11 cellular contexts compared by ENCODE assay signal in the genomic region with DNA sequence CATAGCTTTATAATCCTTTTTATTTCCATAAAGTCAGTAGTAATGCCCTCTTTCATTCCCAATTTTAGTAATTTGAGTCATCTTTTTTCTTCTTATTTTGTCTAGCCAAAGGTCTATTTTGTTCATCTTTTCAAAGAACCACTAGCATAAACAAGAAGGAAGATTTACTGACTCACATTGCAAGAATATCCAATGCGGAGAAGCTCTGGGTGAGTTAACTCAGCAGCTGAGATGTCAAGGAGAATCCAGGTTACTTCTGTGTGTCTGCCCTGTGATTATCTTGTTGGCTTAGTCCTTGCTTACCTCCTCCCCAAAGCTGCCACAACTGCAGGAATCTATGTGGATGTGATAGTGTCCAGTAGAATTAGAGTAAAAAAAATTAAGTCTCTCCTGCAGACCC.
"Had no signal": no experiment of that assay in that cellular context is flagged by ENCODE, and none has a peak within 500 bp of the region (broad histone marks: within the 10 kb centered on the region; RNA-seq: fewer than 3 reads in every experiment).

No MANE protein-coding gene starts in this region.

- H3K4me1 ChIP-seq: HAP-1 had no signal

- FAIRE-seq: H1, H54 had no signal

- H3K27ac ChIP-seq: GM23248 had no signal

- H3K27ac Mint-ChIP-seq: GM23338, H9, HFFc6 had no signal

- H3K9ac ChIP-seq: GM23248 had no signal

- H3K4me3 Mint-ChIP-seq: GM23338, H9, HFFc6 had no signal

- H2AFZ ChIP-seq: GM23248, GM23338 had no signal

- H3K9me3 ChIP-seq: HAP-1 had no signal

- H3K4me3 ChIP-seq: GM23248, GM23338, HAP-1 had no signal

- H3K9me3 Mint-ChIP-seq: GM23338, HFFc6 had no signal

- DNase-seq: GM23248, GOT3, H7, H9, HCEC 1CT, HFFc6 had no signal

- ATAC-seq: GM23338, HCT116 had no signal

- H3K4me2 ChIP-seq: GM23338 had no signal

- H3K4me1 Mint-ChIP-seq: GM23338 had no signal

- H3K36me3 ChIP-seq: HAP-1 had no signal
